In genomic region chr16:11967195-11967911, GRCh38 we compare ENCODE assay signal across 31 cellular contexts. TPM values are rescaled to one million over a fixed set of nuclear protein-coding genes. Genes with fewer than 3 reads are reported as not detected.
A peak's percentile ranks its signal among the peaks of the same experiment; 100 is the strongest.
DNase-seq lines count a peak whose midpoint lies in the region; ATAC-seq and TF ChIP-seq lines count a peak whose summit lies in the region.
"Had no signal": no experiment of that assay in that cellular context is flagged by ENCODE, and none has a peak within 500 bp of the region (broad histone marks: within the 10 kb centered on the region; RNA-seq: fewer than 3 reads in every experiment).

No MANE protein-coding gene starts in this region.

- no peak overlapping the region for H2AFZ ChIP-seq in PC-9
- H2AFZ ChIP-seq: neural progenitor cell had no signal

- H3K9me3 Mint-ChIP-seq in WTC11 = no peaks in the 10 kb centered on the region
- no peaks in the 10 kb centered on the region for H3K9me3 Mint-ChIP-seq in progenitor cell of endocrine pancreas (ENCODE audit: low read depth)
- H3K9me3 Mint-ChIP-seq: dendritic cell treated with granulocyte-macrophage colony-stimulating factor and Interleukin-4, amounts not matched to agents 40 ng/mL and 50 ng/mL, for 4 days; endodermal cell; neural progenitor cell had no signal

- H3K4me2 ChIP-seq in PC-9 = no peak overlapping the region
- H3K4me2 ChIP-seq: neural progenitor cell had no signal

- peak overlapping the region; percentile 54 for H3K4me3 ChIP-seq in GM08714 (ENCODE audit: low read length)
- H3K4me3 ChIP-seq in HEK293 (ENCODE audit: low read depth, low read length) = no peak overlapping the region
- H3K4me3 ChIP-seq in PC-9 = no peak overlapping the region
- H3K4me3 ChIP-seq: left ventricle myocardium inferior, neural progenitor cell, pancreas, Peyer's patch, tibial nerve had no signal

- no peak overlapping the region for H3K27ac ChIP-seq in HEK293 (ENCODE audit: extremely low read depth, low read depth, low read length)
- no peak overlapping the region for H3K27ac ChIP-seq in PC-9
- H3K27ac ChIP-seq: left ventricle myocardium inferior, neural progenitor cell, pancreas, tibial nerve had no signal

- H3K36me3 Mint-ChIP-seq in WTC11 (no peaks in the 10 kb centered on the region), progenitor cell of endocrine pancreas (ENCODE audit: insufficient read depth) (no peaks in the 10 kb centered on the region)
- H3K36me3 Mint-ChIP-seq: neural progenitor cell had no signal

- POLR2A ChIA-PET in HEK293 (lab: Yijun Ruan, JAX) (interaction anchor here (1.1 to 1.2 kb wide), 2 partner anchors 9 to 52 kb away, joined by 3 to 7 read pairs; partner anchors contain the start of genes GSPT1 and SNX29), WTC11 (lab: Charles Lee) (no interaction called here), PC-9 (lab: Charles Lee; ENCODE audit: unreplicated experiment) (interaction anchor here (0.6 kb wide), 1 partner anchor 64 kb away, joined by 6 read pairs; no protein-coding TSS in a partner anchor)

- DNase-seq in WTC11 (ENCODE audit: low spot score) (no peak), progenitor cell of endocrine pancreas (ENCODE audit: low spot score, unreplicated experiment) (no peak), PC-9 (no peak), NCI-H1105 treated with DMSO at 0.1 percent for 48 hours (lab: John Stamatoyannopoulos, UW) (no peak), cerebellum (ENCODE audit: low spot score) (no peak)
- DNase-seq: activated CD4-positive, CD25-positive, alpha-beta regulatory T cell; activated T-cell treated with anti-CD3 and anti-CD28 coated beads, Interleukin-2, amount 50 U/mL, for 48 hours; caudate nucleus; DMS79; endodermal cell; left ventricle myocardium inferior; NCI-H2029; NCI-H526; pancreas; Peyer's patch; stimulated activated CD4-positive, alpha-beta T cell treated with anti-CD3 and anti-CD28 coated beads, Interleukin-12 subunit alpha, Interleukin-12 subunit beta, amount 100 ng/mL, for 4 hours; stimulated activated CD4-positive, alpha-beta T cell treated with anti-CD3 and anti-CD28 coated beads, Interleukin-4, amount 100 ng/mL, for 1 hour; SW 1271; T-helper 9 cell had no signal

- 0 out of 2 replicates have a peak, but pooled peaks cover 2% of the 10 kb centered on the region for H3K79me2 ChIP-seq in PC-9 (ENCODE audit: low read depth)

- no peak for TF ChIP-seq CTCF in HEK293 (tag by site-specific recombination; IDR thresholded peaks at IDR 0.05)
- no peak for TF ChIP-seq CTCF in WTC11 (IDR thresholded peaks at IDR 0.05)
- no peak for TF ChIP-seq CTCF in progenitor cell of endocrine pancreas (IDR thresholded peaks at IDR 0.05; ENCODE audit: unreplicated experiment)
- no peak for TF ChIP-seq CTCF in PC-9 (conservative IDR thresholded peaks at IDR 0.05)

- ATAC-seq in WTC11 = no peak
- ATAC-seq: esophagus mucosa, sciatic nerve had no signal

- no peaks in the 10 kb centered on the region for H3K4me1 ChIP-seq in HEK293 (ENCODE audit: control insufficient read depth, insufficient read depth, low read length)
- no peaks in the 10 kb centered on the region for H3K4me1 ChIP-seq in PC-9 (replicated peaks; ENCODE audit: insufficient read depth)
- H3K4me1 ChIP-seq: left ventricle myocardium inferior, neural progenitor cell, pancreas had no signal

- H3K9me3 ChIP-seq in HEK293 (ENCODE audit: control insufficient read depth, insufficient read depth, low read depth, low read length) (no peaks in the 10 kb centered on the region), PC-9 (ENCODE audit: insufficient read depth, low read depth) (no peaks in the 10 kb centered on the region)
- H3K9me3 ChIP-seq: left ventricle myocardium inferior, pancreas, Peyer's patch, tibial nerve had no signal

- H3F3A ChIP-seq in PC-9 (ENCODE audit: insufficient read depth, low read depth) = peaks cover 5% of the 10 kb centered on the region; the same call in 1 of the 2 replicates

- H4K20me1 ChIP-seq in PC-9 (ENCODE audit: insufficient read depth) = no peaks in the 10 kb centered on the region

- H3K9me2 ChIP-seq in PC-9 (ENCODE audit: insufficient read depth) = no peaks in the 10 kb centered on the region

- CTCF ChIA-PET in HEK293 (lab: Yijun Ruan, JAX) (interaction anchor here (0.7 to 2.1 kb wide), 6 partner anchors 8 to 114 kb away, joined by 3 to 6 read pairs (median 3); no protein-coding TSS in a partner anchor), WTC11 (lab: Charles Lee) (interaction anchor here (0.6 to 2.0 kb wide), 4 partner anchors 10 to 250 kb away, joined by 3 to 6 read pairs (median 4); no protein-coding TSS in a partner anchor), PC-9 (lab: Charles Lee) (interaction anchor here (0.7 kb wide), 1 partner anchor 78 kb away, joined by 16 read pairs; no protein-coding TSS in a partner anchor)

- H3K27ac Mint-ChIP-seq in WTC11 (peak overlapping the region; percentile 6; the same call in 1 of the 2 replicates), progenitor cell of endocrine pancreas (peak overlapping the region; percentile 5)
- H3K27ac Mint-ChIP-seq: dendritic cell treated with granulocyte-macrophage colony-stimulating factor and Interleukin-4, amounts not matched to agents 40 ng/mL and 50 ng/mL, for 4 days; endodermal cell; neural progenitor cell had no signal

- H3K4me3 Mint-ChIP-seq in WTC11 = no peak overlapping the region
- no peak overlapping the region for H3K4me3 Mint-ChIP-seq in progenitor cell of endocrine pancreas (ENCODE audit: low read depth)
- H3K4me3 Mint-ChIP-seq: dendritic cell treated with granulocyte-macrophage colony-stimulating factor and Interleukin-4, amounts not matched to agents 40 ng/mL and 50 ng/mL, for 4 days; endodermal cell; neural progenitor cell had no signal

- no TSS peak for BruUV-seq in PC-9 (replicated peaks; lab: Mats Ljungman, UMichigan)

- no peaks in the 10 kb centered on the region for H3K27me3 ChIP-seq in PC-9 (ENCODE audit: insufficient read depth, low read depth)
- H3K27me3 ChIP-seq: neural progenitor cell, pancreas, Peyer's patch, tibial nerve had no signal

- H3K4me1 Mint-ChIP-seq in WTC11 (no peaks in the 10 kb centered on the region), progenitor cell of endocrine pancreas (ENCODE audit: low read depth) (peaks cover 6% of the 10 kb centered on the region)
- H3K4me1 Mint-ChIP-seq: endodermal cell had no signal

- intact Hi-C loops in PC-9 (cut with micrococcal nuclease; ENCODE audit: unreplicated experiment) = no loop called here

- H3K27me3 Mint-ChIP-seq in WTC11 (ENCODE audit: low read depth) = no peaks in the 10 kb centered on the region
- no peaks in the 10 kb centered on the region for H3K27me3 Mint-ChIP-seq in progenitor cell of endocrine pancreas
- H3K27me3 Mint-ChIP-seq: dendritic cell treated with granulocyte-macrophage colony-stimulating factor and Interleukin-4, amounts not matched to agents 40 ng/mL and 50 ng/mL, for 4 days had no signal

- no peaks in the 10 kb centered on the region; a peak in 1 of 3 replicates for H3K36me3 ChIP-seq in HEK293 (ENCODE audit: control insufficient read depth in 2 of 2, insufficient read depth in 1 of 2, low read length in 2 of 2)
- no peaks in the 10 kb centered on the region for H3K36me3 ChIP-seq in PC-9 (ENCODE audit: low read depth)
- H3K36me3 ChIP-seq: left ventricle myocardium inferior, neural progenitor cell, pancreas, Peyer's patch, tibial nerve had no signal

TF ChIP-seq in HEK293, 187 proteins besides CTCF, POLR2A, EP300 and RAD21:
- TF ChIP-seq ZNF501 (tag by site-specific recombination; IDR thresholded peaks at IDR 0.05) (no peak), ZNF121 (tag by site-specific recombination; IDR thresholded peaks at IDR 0.05) (peak; percentile 54), ZNF157 (tag by site-specific recombination; IDR thresholded peaks at IDR 0.05) (peak; percentile 72), ZNF394 (tag by site-specific recombination; IDR thresholded peaks at IDR 0.05; ENCODE audit: borderline replicate concordance) (no peak), ZNF596 (tag by site-specific recombination; IDR thresholded peaks at IDR 0.05) (no peak)

TF ChIP-seq in WTC11, 78 proteins besides CTCF, POLR2A, EP300 and RAD21:
- no peak for TF ChIP-seq ZNF232 (CRISPR knock-in tag; IDR thresholded peaks at IDR 0.05)

RNA-seq across cellular contexts. Expression of gene TNFRSF17, which starts 2.3 kb away (rescaled TPM):
- 0.18 TPM in 1 of 3 replicates, not detected in the others for total RNA-seq in WTC11 (2021)
- not detected in 2 replicates for total RNA-seq in progenitor cell of endocrine pancreas
- not detected in 2 replicates for total RNA-seq in PC-9 (2021)
- not detected for total RNA-seq in cerebellum
- total RNA-seq: endodermal cell, fibroblast of villous mesenchyme, H1, HT-29, left ventricle myocardium inferior, MCF 10A, mesenteric fat pad, Peyer's patch, sciatic nerve, tibial nerve had no signal

RNA-seq across cellular contexts. Expression of gene SNX29, which starts 9.2 kb away (rescaled TPM):
- total RNA-seq in WTC11 (2021) (7.7 to 11.4 TPM (median 10.2 TPM) in 3 replicates), progenitor cell of endocrine pancreas (19.3 and 20.1 TPM in 2 replicates), PC-9 (2021) (27.2 and 37.9 TPM in 2 replicates), cerebellum (20.8 TPM)

RNA-seq across cellular contexts. Expression of gene NPIPB2, which starts 25.5 kb away (rescaled TPM):
- total RNA-seq in WTC11 (2021) (14.4 to 24.7 TPM (median 15.1 TPM) in 3 replicates), progenitor cell of endocrine pancreas (16.6 and 19.3 TPM in 2 replicates), PC-9 (2021) (37.3 and 43.3 TPM in 2 replicates), cerebellum (11.3 TPM)

RNA-seq across cellular contexts. Expression of gene GSPT1, which starts 51.6 kb away (rescaled TPM):
- 154 to 190 TPM (median 159 TPM) in 3 replicates for total RNA-seq in WTC11 (2021)
- total RNA-seq in progenitor cell of endocrine pancreas = 89.9 and 92.5 TPM in 2 replicates
- 146 and 161 TPM in 2 replicates for total RNA-seq in PC-9 (2021)
- 50.5 TPM for total RNA-seq in cerebellum
